In the genomic region with DNA sequence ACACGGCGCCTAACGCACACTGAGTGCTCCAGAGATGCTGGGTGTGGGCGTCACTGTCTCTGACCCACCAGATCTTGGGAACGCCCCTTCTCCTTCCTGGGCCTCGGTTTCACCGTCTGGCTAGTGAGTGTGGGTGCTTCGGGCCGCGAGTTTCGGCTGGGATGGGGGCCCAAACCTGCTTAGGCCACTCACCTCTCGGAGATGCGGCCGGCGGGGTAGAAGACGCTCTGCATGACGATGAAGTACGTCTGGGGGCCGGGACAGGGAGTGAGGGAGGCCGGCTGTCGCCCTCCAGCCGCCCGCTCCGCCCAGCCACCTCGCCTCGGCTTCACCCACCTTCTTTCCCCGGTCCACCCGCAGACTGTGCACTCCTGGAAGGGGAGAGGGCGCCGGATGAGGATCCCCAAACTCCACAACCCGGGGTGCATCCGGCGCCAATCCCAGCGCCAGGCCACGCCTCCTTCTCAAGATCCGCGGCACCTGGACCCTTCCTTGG, we compare ENCODE assay signal across 7 cellular contexts. TPM values are rescaled to one million over a fixed set of nuclear protein-coding genes. Genes with fewer than 3 reads are reported as not detected.
DNase-seq lines count a peak whose midpoint lies in the region; ATAC-seq, FAIRE-seq and TF ChIP-seq lines count a peak whose summit lies in the region.

No MANE protein-coding gene starts in this region.

- no peak for TF ChIP-seq EP300 in H1 (IDR thresholded peaks at IDR 0.05; ENCODE audit: borderline replicate concordance in 1 of 2, low read depth in 2 of 2, low read length in 2 of 2)

- peak overlapping the region; percentile 44; the same call in 1 of the 2 replicates for H2BK5ac ChIP-seq in H1 (ENCODE audit: low read depth, low read length)

- H3K18ac ChIP-seq in H1 (ENCODE audit: extremely low read depth, low read length): peak overlapping the region; percentile 78

- H2AFZ ChIP-seq in H1 (ENCODE audit: low read length) (peak overlapping the region; percentile 61; the same call in 1 of the 2 replicates), osteoblast (ENCODE audit: low read length) (peak overlapping the region; percentile 51)

- H3K56ac ChIP-seq in H1 (replicated peaks; ENCODE audit: insufficient read length, low read depth, low read length): peak overlapping the region; percentile 0

- POLR2A ChIA-PET in H1 (lab: Charles Lee; ENCODE audit: partially characterized antibody): interaction anchor here (1.1 kb wide), 1 partner anchor 27 kb away, joined by 3 read pairs; the partner anchor contains the start of gene ST6GALNAC6

- H2BK15ac ChIP-seq in H1 (ENCODE audit: low read length): no peak overlapping the region

- H4K20me1 ChIP-seq in H1 (replicated peaks in 1 of 2; ENCODE audit: control insufficient read depth in 1 of 2, insufficient read depth in 2 of 2, low read length in 2 of 2) (peaks cover 0 to 3% of the 10 kb centered on the region in 2 experiments), osteoblast (ENCODE audit: insufficient read depth, low read length) (peaks cover 3% of the 10 kb centered on the region)

- DNase-seq in GM06990 (ENCODE audit: extremely low read depth, insufficient read length): no peak
- peak; percentile 67 for DNase-seq in NCI-H748 (lab: John Stamatoyannopoulos, UW; ENCODE audit: unreplicated experiment)
- DNase-seq in H1 (ENCODE audit: low read depth in 1 of 2, low spot score in 2 of 2): no peak
- no peak for DNase-seq in osteoblast (ENCODE audit: insufficient read length, low spot score, missing footprints)
- DNase-seq in OCI-M1 (lab: John Stamatoyannopoulos, UW): no peak
- no peak for DNase-seq in Kasumi-1 (lab: John Stamatoyannopoulos, UW)

- no peak overlapping the region for H4K5ac ChIP-seq in H1 (ENCODE audit: insufficient read length, low read depth, low read length)

- TF ChIP-seq CTCF in GM06990 (IDR thresholded peaks at IDR 0.05; ENCODE audit: insufficient read depth, low read length, poor library complexity, severe bottlenecking): no peak
- no peak for TF ChIP-seq CTCF in H1 (IDR thresholded peaks at IDR 0.05; ENCODE audit: control extremely low read depth in 1 of 3, insufficient read depth in 1 of 3, low read depth in 1 of 3, low read length in 3 of 3)
- no peak for TF ChIP-seq CTCF in osteoblast (IDR thresholded peaks at IDR 0.05; ENCODE audit: extremely low read depth, low read depth, low read length)

- peaks cover 20% of the 10 kb centered on the region; the same call in 1 of the 2 replicates for H3K23me2 ChIP-seq in H1 (ENCODE audit: low read depth, low read length)

- H3K4me2 ChIP-seq in H1 (ENCODE audit: insufficient read depth in 1 of 2, low read depth in 2 of 2, low read length in 2 of 2) (peak overlapping the region; percentile 76 to 95), osteoblast (ENCODE audit: insufficient read depth, low read length) (peak overlapping the region; percentile 70)

- no peak overlapping the region for H2BK20ac ChIP-seq in H1 (ENCODE audit: low read length)

- H3K27ac ChIP-seq in H1 (ENCODE audit: low read depth, low read length) (no peak overlapping the region), osteoblast (ENCODE audit: low read depth, low read length) (no peak overlapping the region)

- H3K4ac ChIP-seq in H1 (replicated peaks; ENCODE audit: insufficient read length, low read depth, low read length): no peak overlapping the region

- no peaks in the 10 kb centered on the region for H3K9me3 ChIP-seq in H1 (ENCODE audit: insufficient read depth in 2 of 2, low read depth in 1 of 2, low read length in 1 of 2)
- no peaks in the 10 kb centered on the region for H3K9me3 ChIP-seq in osteoblast (ENCODE audit: low read depth, low read length)

- CTCF ChIA-PET in H1 (lab: Charles Lee; ENCODE audit: partially characterized antibody): interaction anchor here (0.9 to 1.1 kb wide), 3 partner anchors 16 to 107 kb away, joined by 3 to 5 read pairs (median 3); no protein-coding TSS in a partner anchor

- 1% methylated on average over 22 of the region's 37 CpGs; no CpG with 5 or more reads in 1 of the 2 experiments for WGBS in H1 (ENCODE audit: extremely low coverage in 1 of 2, insufficient coverage in 1 of 2, insufficient read length in 1 of 2, insufficient replicate concordance in 2 of 2, low coverage in 1 of 2, low lambda C conversion rate in 2 of 2, missing lambda C conversion rate in 1 of 2), 2 experiments

- FAIRE-seq in H1 (lab: Jason Lieb, UNC): no peak

- H4K91ac ChIP-seq in H1 (replicated peaks; ENCODE audit: insufficient read length, low read length): no peak overlapping the region

- H2BK12ac ChIP-seq in H1 (ENCODE audit: low read depth, low read length): peak overlapping the region; percentile 68; the same call in 1 of the 2 replicates

- no peak overlapping the region for H2AK5ac ChIP-seq in H1 (ENCODE audit: low read depth, low read length)

- peak overlapping the region; percentile 72; the same call in 1 of the 2 replicates for H4K8ac ChIP-seq in H1 (ENCODE audit: extremely low read depth, insufficient read depth, low read length)

- TF ChIP-seq RAD21 in H1 (IDR thresholded peaks at IDR 0.05 in 1 of 2, conservative IDR thresholded peaks at IDR 0.05 in 1 of 2; ENCODE audit: low read depth in 2 of 2, low read length in 2 of 2): no peak

- H3K9ac ChIP-seq in H1 (replicated peaks in 1 of 4; ENCODE audit: extremely low read depth in 1 of 4, low read depth in 3 of 4, low read length in 3 of 4): peak overlapping the region; percentile 1 to 63 (median 42); a peak in 5 of 7 replicates

- TF ChIP-seq POLR2A in H1 (IDR thresholded peaks at IDR 0.05; ENCODE audit: control extremely low read depth in 1 of 2, low read depth in 2 of 2, low read length in 2 of 2): no peak; a peak in 1 of 3 replicates

- H2BK120ac ChIP-seq in H1 (replicated peaks; ENCODE audit: low read depth, low read length): no peak overlapping the region

- H3K4me1 ChIP-seq in H1 (replicated peaks in 1 of 4; ENCODE audit: control insufficient read depth in 3 of 4, insufficient read depth in 4 of 4, low read length in 3 of 4) (peaks cover 13 to 24% (median 20%) of the 10 kb centered on the region in 4 experiments), osteoblast (ENCODE audit: insufficient read depth, low read length) (peaks cover 42% of the 10 kb centered on the region)

- H3K79me2 ChIP-seq in H1 (ENCODE audit: control insufficient read depth in 1 of 2, insufficient read depth in 2 of 2, low read length in 2 of 2) (no peaks in the 10 kb centered on the region), osteoblast (ENCODE audit: insufficient read depth, low read length) (no peaks in the 10 kb centered on the region)

- no peaks in the 10 kb centered on the region for H3K36me3 ChIP-seq in GM06990 (ENCODE audit: control insufficient read depth, insufficient read depth, low read length)
- no peaks in the 10 kb centered on the region for H3K36me3 ChIP-seq in H1 (ENCODE audit: control insufficient read depth in 2 of 4, insufficient read depth in 4 of 4, low read length in 3 of 4)
- no peaks in the 10 kb centered on the region for H3K36me3 ChIP-seq in osteoblast (ENCODE audit: insufficient read depth, low read length)

- no peak for ATAC-seq in HG02798 (IDR thresholded peaks at IDR 0.05; ENCODE audit: poor library complexity, unreplicated experiment)

- no peak overlapping the region for H3K23ac ChIP-seq in H1 (ENCODE audit: insufficient read length)

- no peaks in the 10 kb centered on the region; the same call in 1 of the 2 replicates for H3K27me3 ChIP-seq in GM06990 (replicated peaks; ENCODE audit: control insufficient read depth, insufficient read depth, low read length)
- peaks cover 0 to 19% (median 16%) of the 10 kb centered on the region in 4 experiments; a peak in 6 of 7 replicates for H3K27me3 ChIP-seq in H1 (replicated peaks in 1 of 4; ENCODE audit: control insufficient read depth in 3 of 4, extremely low read depth in 1 of 4, insufficient read depth in 3 of 4, low read length in 3 of 4)
- no peaks in the 10 kb centered on the region for H3K27me3 ChIP-seq in osteoblast (ENCODE audit: insufficient read depth, low read length)

- H3K79me1 ChIP-seq in H1 (ENCODE audit: low read depth, low read length): no peaks in the 10 kb centered on the region

- H3K14ac ChIP-seq in H1 (ENCODE audit: insufficient read length): no peak overlapping the region

- H3K4me3 ChIP-seq in GM06990 (replicated peaks; ENCODE audit: low read depth, low read length) (peak overlapping the region; percentile 12), H1 (ENCODE audit: extremely low read depth in 1 of 4, insufficient read depth in 2 of 4, low read depth in 3 of 4, low read length in 4 of 4) (peak overlapping the region; percentile 41 to 81 (median 72)), osteoblast (ENCODE audit: insufficient read depth, low read length) (peak overlapping the region; percentile 60)

RNA-seq across cellular contexts. Expression of gene PIP5KL1, which starts 3.6 kb away (rescaled TPM):
- total RNA-seq in H1 (2021; fragmentation: NEBNext Ultra II Directional; extraction: Animal tissue kit (Norgen Biotek cat#: 25700)): 12.2 and 13.4 TPM in 2 replicates
- 15.4 and 27.4 TPM in 2 replicates for polyA plus RNA-seq in H1 (2011; rRNA removed)
- polyA plus RNA-seq in H1 (2011; cell fraction: cytosol; rRNA removed): 15.3 TPM
- 42.3 TPM for polyA plus RNA-seq in H1 (2011; cell fraction: nucleus; rRNA removed)
- 11.0 to 14.5 TPM (median 13.0 TPM) in 4 replicates for polyA plus RNA-seq in H1 (2012, experiment 1 of 2)
- polyA plus RNA-seq in H1 (2012, experiment 2 of 2): 10.5 TPM
- polyA plus RNA-seq in H1 (2013, experiment 1 of 2): 12.9 TPM
- polyA plus RNA-seq in H1 (2013, experiment 2 of 2): 11.8 TPM
- polyA minus RNA-seq in H1 (2011; rRNA and poly(A)+ RNA removed): 1.8 and 4.1 TPM in 2 replicates
- polyA minus RNA-seq in H1 (2011; cell fraction: cytosol; rRNA and poly(A)+ RNA removed): 16.4 TPM
- 10.7 TPM for polyA minus RNA-seq in H1 (2011; cell fraction: nucleus; rRNA and poly(A)+ RNA removed)
- 2.2 and 3.5 TPM in 2 replicates for total RNA-seq in osteoblast

RNA-seq across cellular contexts. Expression of gene ST6GALNAC4, which starts 10.2 kb away (rescaled TPM):
- 21.8 and 27.0 TPM in 2 replicates for total RNA-seq in H1 (2021; fragmentation: NEBNext Ultra II Directional; extraction: Animal tissue kit (Norgen Biotek cat#: 25700))
- polyA plus RNA-seq in H1 (2011; rRNA removed): 34.1 and 49.5 TPM in 2 replicates
- 27.6 TPM for polyA plus RNA-seq in H1 (2011; cell fraction: cytosol; rRNA removed)
- 38.3 TPM for polyA plus RNA-seq in H1 (2011; cell fraction: nucleus; rRNA removed)
- polyA plus RNA-seq in H1 (2012, experiment 1 of 2): 11.6 to 21.8 TPM (median 18.9 TPM) in 4 replicates
- polyA plus RNA-seq in H1 (2012, experiment 2 of 2): 18.6 TPM
- 26.2 TPM for polyA plus RNA-seq in H1 (2013, experiment 1 of 2)
- polyA plus RNA-seq in H1 (2013, experiment 2 of 2): 25.6 TPM
- polyA minus RNA-seq in H1 (2011; rRNA and poly(A)+ RNA removed): 16.4 and 19.0 TPM in 2 replicates
- polyA minus RNA-seq in H1 (2011; cell fraction: cytosol; rRNA and poly(A)+ RNA removed): 32.7 TPM
- 24.5 TPM for polyA minus RNA-seq in H1 (2011; cell fraction: nucleus; rRNA and poly(A)+ RNA removed)
- 29.5 and 33.7 TPM in 2 replicates for total RNA-seq in osteoblast

RNA-seq across cellular contexts. Expression of gene DPM2, which starts 10.6 kb away (rescaled TPM):
- 45.4 and 48.8 TPM in 2 replicates for total RNA-seq in H1 (2021; fragmentation: NEBNext Ultra II Directional; extraction: Animal tissue kit (Norgen Biotek cat#: 25700))
- 95.4 and 110 TPM in 2 replicates for polyA plus RNA-seq in H1 (2011; rRNA removed)
- 55.5 TPM for polyA plus RNA-seq in H1 (2011; cell fraction: cytosol; rRNA removed)
- polyA plus RNA-seq in H1 (2011; cell fraction: nucleus; rRNA removed): 67.9 TPM
- 34.5 to 60.4 TPM (median 57.6 TPM) in 4 replicates for polyA plus RNA-seq in H1 (2012, experiment 1 of 2)
- 64.1 TPM for polyA plus RNA-seq in H1 (2012, experiment 2 of 2)
- polyA plus RNA-seq in H1 (2013, experiment 1 of 2): 39.2 TPM
- 39.2 TPM for polyA plus RNA-seq in H1 (2013, experiment 2 of 2)
- 37.7 and 56.7 TPM in 2 replicates for polyA minus RNA-seq in H1 (2011; rRNA and poly(A)+ RNA removed)
- 37.1 TPM for polyA minus RNA-seq in H1 (2011; cell fraction: cytosol; rRNA and poly(A)+ RNA removed)
- 41.0 TPM for polyA minus RNA-seq in H1 (2011; cell fraction: nucleus; rRNA and poly(A)+ RNA removed)
- 10.1 and 11.5 TPM in 2 replicates for total RNA-seq in osteoblast

RNA-seq across cellular contexts. Expression of gene ST6GALNAC6, which starts 27.6 kb away (rescaled TPM):
- 37.7 and 43.7 TPM in 2 replicates for total RNA-seq in H1 (2021; fragmentation: NEBNext Ultra II Directional; extraction: Animal tissue kit (Norgen Biotek cat#: 25700))
- polyA plus RNA-seq in H1 (2011; rRNA removed): 64.4 and 72.9 TPM in 2 replicates
- 60.4 TPM for polyA plus RNA-seq in H1 (2011; cell fraction: cytosol; rRNA removed)
- polyA plus RNA-seq in H1 (2011; cell fraction: nucleus; rRNA removed): 54.5 TPM
- polyA plus RNA-seq in H1 (2012, experiment 1 of 2): 22.5 to 37.7 TPM (median 31.4 TPM) in 4 replicates
- 33.2 TPM for polyA plus RNA-seq in H1 (2012, experiment 2 of 2)
- 27.2 TPM for polyA plus RNA-seq in H1 (2013, experiment 1 of 2)
- polyA plus RNA-seq in H1 (2013, experiment 2 of 2): 27.7 TPM
- polyA minus RNA-seq in H1 (2011; rRNA and poly(A)+ RNA removed): 40.3 and 44.6 TPM in 2 replicates
- 18.6 TPM for polyA minus RNA-seq in H1 (2011; cell fraction: cytosol; rRNA and poly(A)+ RNA removed)
- polyA minus RNA-seq in H1 (2011; cell fraction: nucleus; rRNA and poly(A)+ RNA removed): 23.3 TPM
- 52.7 and 53.2 TPM in 2 replicates for total RNA-seq in osteoblast

RNA-seq across cellular contexts. Expression of gene AK1, which starts 49.5 kb away (rescaled TPM):
- 35.9 and 37.9 TPM in 2 replicates for total RNA-seq in H1 (2021; fragmentation: NEBNext Ultra II Directional; extraction: Animal tissue kit (Norgen Biotek cat#: 25700))
- polyA plus RNA-seq in H1 (2011; rRNA removed): 39.2 and 44.1 TPM in 2 replicates
- polyA plus RNA-seq in H1 (2011; cell fraction: cytosol; rRNA removed): 45.5 TPM
- polyA plus RNA-seq in H1 (2011; cell fraction: nucleus; rRNA removed): 32.0 TPM
- 32.5 to 48.8 TPM (median 43.2 TPM) in 4 replicates for polyA plus RNA-seq in H1 (2012, experiment 1 of 2)
- 31.3 TPM for polyA plus RNA-seq in H1 (2012, experiment 2 of 2)
- polyA plus RNA-seq in H1 (2013, experiment 1 of 2): 26.6 TPM
- polyA plus RNA-seq in H1 (2013, experiment 2 of 2): 24.9 TPM
- 9.5 and 12.8 TPM in 2 replicates for polyA minus RNA-seq in H1 (2011; rRNA and poly(A)+ RNA removed)
- 2.6 TPM for polyA minus RNA-seq in H1 (2011; cell fraction: cytosol; rRNA and poly(A)+ RNA removed)
- polyA minus RNA-seq in H1 (2011; cell fraction: nucleus; rRNA and poly(A)+ RNA removed): 6.3 TPM
- 100 and 106 TPM in 2 replicates for total RNA-seq in osteoblast

Comparison
In these comparisons a context has a peak if more than half of its experiments do, and no peak if none do; other contexts are left out.
1. H3K4me3 ChIP-seq: peak in every context shown above with its lines; median percentile 72 in H1; 60 in osteoblast; 12 in GM06990.